ENCODE assay signal across 32 cellular contexts in the genomic region with DNA sequence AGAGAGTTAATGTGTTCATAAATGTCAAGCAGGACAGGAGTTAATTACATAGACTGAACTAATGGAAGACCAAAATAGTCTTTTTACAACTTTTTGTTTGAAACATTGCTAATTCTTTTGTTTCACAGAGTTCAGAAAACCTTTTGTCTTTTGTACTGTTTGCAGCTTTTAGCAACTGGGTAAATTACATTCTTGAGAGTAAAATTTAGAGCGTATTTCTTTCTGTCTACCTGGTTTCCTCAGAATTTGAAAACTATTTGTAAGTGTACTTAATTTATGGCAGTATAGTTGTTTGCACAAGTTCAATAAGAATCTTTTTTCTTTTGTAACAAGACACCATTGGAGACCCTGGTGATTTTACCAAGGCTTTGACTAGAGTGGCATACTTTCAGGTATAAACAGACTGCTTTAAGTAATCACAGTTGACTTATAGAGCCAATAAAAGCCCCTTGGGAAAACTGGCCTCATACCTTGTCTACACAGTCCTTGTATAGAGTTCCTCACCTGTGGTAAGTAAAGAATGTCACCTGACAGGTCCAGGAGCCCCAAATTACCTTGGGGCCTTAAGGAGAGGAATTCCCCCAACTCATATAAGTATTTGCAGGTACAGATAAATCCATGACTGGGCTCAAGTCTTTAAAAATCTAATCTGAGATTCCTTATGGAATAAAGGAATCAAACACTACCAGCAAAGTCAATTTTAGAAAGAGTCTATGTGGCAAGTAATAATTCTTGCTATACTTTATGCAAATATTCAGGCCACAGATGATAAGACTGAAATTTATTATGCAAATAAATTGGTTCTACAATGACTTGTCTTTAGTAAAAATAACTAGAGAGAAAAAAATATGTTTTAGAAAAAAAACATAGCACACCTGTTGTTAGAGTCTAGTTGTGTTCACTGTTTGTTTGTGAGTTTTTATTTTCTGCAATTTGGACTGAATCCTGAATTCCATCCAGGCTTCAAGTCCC. TPM values are rescaled to one million over a fixed set of nuclear protein-coding genes. Genes with fewer than 3 reads are reported as not detected.
A peak's percentile ranks its signal among the peaks of the same experiment; 100 is the strongest.
DNase-seq lines count a peak whose midpoint lies in the region; ATAC-seq, FAIRE-seq and TF ChIP-seq lines count a peak whose summit lies in the region.
"Had no signal": no experiment of that assay in that cellular context is flagged by ENCODE, and none has a peak within 500 bp of the region (broad histone marks: within the 10 kb centered on the region; RNA-seq: fewer than 3 reads in every experiment).

No MANE protein-coding gene starts in this region.

- CTCF ChIA-PET in activated B cell treated with CpG ODN at 0.5 μM for 24 hours (lab: Charles Lee) = interaction anchor here (1.2 to 2.2 kb wide), 2 partner anchors 24 to 122 kb away, joined by 3 to 5 read pairs; a partner anchor contains a TSS

- no peak overlapping the region for H3K4me3 Mint-ChIP-seq in activated B cell treated with CpG ODN at 0.5 μM for 24 hours
- H3K4me3 Mint-ChIP-seq: activated T-helper 1 cell treated with anti-CD3 and anti-CD28 coated beads, Interleukin-12 subunit alpha, Interleukin-12 subunit beta, Interleukin-2, Interleukin-4 antibody, amounts not matched to agents 30 ng/mL and 10 ng/mL and 1 ng/mL, durations not matched to agents 14 hours and 24 hours and 36 hours; CD8-positive, alpha-beta memory T cell; H9; stimulated activated naive CD8-positive, alpha-beta T cell treated with anti-CD3 and anti-CD28 coated beads, Interleukin-15, amount 100 ng/mL, for 72 hours had no signal

- peaks cover 7% of the 10 kb centered on the region for H3K9me3 Mint-ChIP-seq in activated B cell treated with CpG ODN at 0.5 μM for 24 hours
- H3K9me3 Mint-ChIP-seq: activated naive CD4-positive, alpha-beta T cell treated with anti-CD3 and anti-CD28 coated beads, Interleukin-2, amount 50 U/mL, for 72 hours had no signal

- POLR2A ChIA-PET in activated B cell treated with CpG ODN at 0.5 μM for 24 hours (lab: Charles Lee) = no interaction called here

- no peaks in the 10 kb centered on the region for H3K27me3 Mint-ChIP-seq in activated B cell treated with CpG ODN at 0.5 μM for 24 hours

- no peak for DNase-seq in GM18507 (ENCODE audit: extremely low spot score, insufficient read length, low read depth)
- no peak for DNase-seq in activated B cell treated with CpG ODN at 0.5 μM for 24 hours
- DNase-seq in NCI-H82 treated with DMSO at 0.1 percent for 48 hours (lab: John Stamatoyannopoulos, UW; ENCODE audit: unreplicated experiment) = no peak
- DNase-seq in RKO (ENCODE audit: low spot score) = no peak
- DNase-seq in GM20000 (ENCODE audit: low spot score) = no peak
- no peak for DNase-seq in activated CD8-positive, alpha-beta memory T cell treated with anti-CD3 and anti-CD28 coated beads for 24 hours
- DNase-seq: CD8-positive, alpha-beta memory T cell; DMS79 treated with DMSO at 0.1 percent for 48 hours; effector CD4-positive, alpha-beta T cell; H9; kidney; NCI-H1105; NCI-H2107; NCI-H524; nucleus accumbens; small intestine; stimulated activated CD4-positive, alpha-beta T cell treated with anti-CD3 and anti-CD28 coated beads, Interleukin-2, amount 100 ng/mL, for 48 hours; stimulated activated naive CD8-positive, alpha-beta T cell treated with anti-CD3 and anti-CD28 coated beads, Interleukin-15, amount 100 ng/mL, for 72 hours; T-helper 9 cell; trophoblast cell had no signal

- peak overlapping the region; percentile 46 for H3K27ac Mint-ChIP-seq in activated B cell treated with CpG ODN at 0.5 μM for 24 hours
- H3K27ac Mint-ChIP-seq: activated naive CD4-positive, alpha-beta T cell treated with anti-CD3 and anti-CD28 coated beads, Interleukin-2, amount 50 U/mL, for 72 hours; activated T-helper 1 cell treated with anti-CD3 and anti-CD28 coated beads, Interleukin-12 subunit alpha, Interleukin-12 subunit beta, Interleukin-2, Interleukin-4 antibody, amounts not matched to agents 30 ng/mL and 10 ng/mL and 1 ng/mL, durations not matched to agents 14 hours and 24 hours and 36 hours; CD8-positive, alpha-beta memory T cell; stimulated activated naive CD8-positive, alpha-beta T cell treated with anti-CD3 and anti-CD28 coated beads, Interleukin-15, amount 100 ng/mL, for 72 hours had no signal

- H3K36me3 Mint-ChIP-seq in activated B cell treated with CpG ODN at 0.5 μM for 24 hours (ENCODE audit: low read depth) = peaks cover 4% of the 10 kb centered on the region
- H3K36me3 Mint-ChIP-seq: CD8-positive, alpha-beta memory T cell had no signal

- peaks cover 68% of the 10 kb centered on the region for H3K4me1 Mint-ChIP-seq in activated B cell treated with CpG ODN at 0.5 μM for 24 hours

- TF ChIP-seq CTCF in activated B cell treated with CpG ODN at 0.5 μM for 24 hours (IDR thresholded peaks at IDR 0.05) = no peak
- no peak for TF ChIP-seq CTCF in GM20000 (IDR thresholded peaks at IDR 0.05; ENCODE audit: extremely low read depth, missing control alignments)

- FAIRE-seq in GM18507 (lab: Jason Lieb, UNC) = peak; percentile 53
- FAIRE-seq: astrocyte, HepG2, kidney, small intestine had no signal

- intact Hi-C loops in activated B cell treated with CpG ODN at 0.5 μM for 24 hours (cut with micrococcal nuclease) = loop anchor here (2.0 kb wide), 1 partner anchor 23 kb away; a partner anchor contains a TSS

- ATAC-seq in GM21529 (IDR thresholded peaks at IDR 0.05; ENCODE audit: unreplicated experiment) (peak; percentile 33), HG03039 (IDR thresholded peaks at IDR 0.05; ENCODE audit: unreplicated experiment) (peak; percentile 43), activated B cell treated with CpG ODN at 0.5 μM for 24 hours (ENCODE audit: low read depth) (no peak)
- ATAC-seq: activated naive CD4-positive, alpha-beta T cell treated with anti-CD3 and anti-CD28 coated beads, Interleukin-2, amount 50 U/mL, for 72 hours; esophagus mucosa; gastroesophageal sphincter; HepG2; stimulated activated naive CD8-positive, alpha-beta T cell treated with anti-CD3 and anti-CD28 coated beads, Interleukin-15, amount 100 ng/mL, for 72 hours had no signal

RNA-seq across cellular contexts. Expression of a gene that starts 23.6 kb away (rescaled TPM):
- total RNA-seq in activated B cell treated with CpG ODN at 0.5 μM for 24 hours = 16.6 and 21.7 TPM in 2 replicates

RNA-seq across cellular contexts. Expression of a gene that starts 50.8 kb away (rescaled TPM):
- not detected in 2 replicates for total RNA-seq in activated B cell treated with CpG ODN at 0.5 μM for 24 hours
- total RNA-seq: activated CD8-positive, alpha-beta memory T cell treated with anti-CD3 and anti-CD28 coated beads for 36 hours; activated naive CD4-positive, alpha-beta T cell treated with anti-CD3 and anti-CD28 coated beads, Interleukin-2, amount 50 U/mL, for 72 hours; activated T-helper 1 cell treated with anti-CD3 and anti-CD28 coated beads, Interleukin-12 subunit alpha, Interleukin-12 subunit beta, Interleukin-2, Interleukin-4 antibody, amounts not matched to agents 30 ng/mL and 10 ng/mL and 1 ng/mL, durations not matched to agents 14 hours and 24 hours and 36 hours; astrocyte; CD8-positive, alpha-beta memory T cell; cerebellum; esophagus mucosa; gastroesophageal sphincter; kidney; lung; myocyte had no signal
